1 cellular context compared by ENCODE assay signal in genomic region chr2:26395394-26395793, GRCh38.
TF ChIP-seq lines count a peak whose summit lies in the region.

No MANE protein-coding gene starts in this region.

TF ChIP-seq in HepG2, 621 proteins besides CTCF, POLR2A, EP300 and RAD21:
- TF ChIP-seq FOXA1 (IDR thresholded peaks at IDR 0.05) (no peak), FOXA1 (CRISPR knock-in tag; IDR thresholded peaks at IDR 0.05) (no peak), DMTF1 (CRISPR knock-in tag; IDR thresholded peaks at IDR 0.05) (no peak), RNF219 (CRISPR knock-in tag; IDR thresholded peaks at IDR 0.05) (no peak), ZNF292 (CRISPR knock-in tag; IDR thresholded peaks at IDR 0.05; ENCODE audit: borderline replicate concordance, low read depth) (no peak), NCOA1 (CRISPR knock-in tag; IDR thresholded peaks at IDR 0.05) (no peak), ZNF766 (CRISPR knock-in tag; IDR thresholded peaks at IDR 0.05; ENCODE audit: borderline replicate concordance) (no peak), NR2F1 (CRISPR knock-in tag; IDR thresholded peaks at IDR 0.05) (no peak), ZNF629 (CRISPR knock-in tag; conservative IDR thresholded peaks at IDR 0.05) (no peak)
